ENCODE assay signal across 8 cellular contexts in the genomic region with DNA sequence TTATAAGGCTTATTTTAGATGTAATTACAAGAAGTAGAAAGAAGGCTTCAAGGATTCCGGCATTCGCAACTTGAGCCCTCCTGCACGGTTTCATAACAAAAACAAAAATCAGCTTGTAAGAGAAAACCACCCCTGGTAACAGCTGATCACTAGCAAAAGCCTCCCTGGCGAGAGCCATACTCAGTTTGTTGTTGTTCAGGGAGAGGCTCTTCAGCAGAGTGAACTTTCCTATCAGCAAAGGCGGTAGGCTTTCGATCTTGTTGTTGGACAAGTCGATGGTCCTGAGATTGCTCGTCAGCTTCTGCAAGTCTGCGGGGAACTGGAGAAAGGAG. TPM values are rescaled to one million over a fixed set of nuclear protein-coding genes. Genes with fewer than 3 reads are reported as not detected.
DNase-seq lines count a peak whose midpoint lies in the region; ATAC-seq and TF ChIP-seq lines count a peak whose summit lies in the region.

No MANE protein-coding gene starts in this region.

- H3K9ac ChIP-seq in BLaER1 treated with 17β-estradiol and CSF1 and Interleukin-3, amounts not matched to agents 10 nM and 100 nM: peak overlapping the region; percentile 84 to 94 (median 91)

- peak overlapping the region; percentile 62 to 93 (median 89) for H3K27ac ChIP-seq in BLaER1 treated with 17β-estradiol and CSF1 and Interleukin-3, amounts not matched to agents 10 nM and 100 nM
- peak overlapping the region; percentile 92 to 94 for H3K27ac ChIP-seq in prostate gland

- peak overlapping the region; percentile 93 for H3K27ac Mint-ChIP-seq in activated B cell treated with CpG ODN at 0.5 μM for 24 hours

- peak overlapping the region; percentile 96 for H3K4me3 Mint-ChIP-seq in activated B cell treated with CpG ODN at 0.5 μM for 24 hours

- TF ChIP-seq POLR2A in prostate gland (IDR thresholded peaks at IDR 0.05): no peak

- H3K4me1 ChIP-seq in BLaER1 treated with 17β-estradiol and CSF1 and Interleukin-3, amounts not matched to agents 10 nM and 100 nM: peaks cover 32 to 57% (median 50%) of the 10 kb centered on the region in 10 experiments
- H3K4me1 ChIP-seq in HAP-1 (no peaks in the 10 kb centered on the region; the same call in 1 of the 2 replicates), prostate gland (replicated peaks) (no peaks in the 10 kb centered on the region)

- H3K4me1 Mint-ChIP-seq in activated B cell treated with CpG ODN at 0.5 μM for 24 hours: peaks cover 36% of the 10 kb centered on the region

- peaks cover 41% of the 10 kb centered on the region for H3K36me3 Mint-ChIP-seq in activated B cell treated with CpG ODN at 0.5 μM for 24 hours (ENCODE audit: low read depth)

- no peaks in the 10 kb centered on the region for H3K9me3 Mint-ChIP-seq in activated B cell treated with CpG ODN at 0.5 μM for 24 hours

- intact Hi-C loops in activated B cell treated with CpG ODN at 0.5 μM for 24 hours (cut with micrococcal nuclease): loop anchor here (1.0 to 2.0 kb wide), 4 partner anchors 27 to 373 kb away; a partner anchor contains a TSS
- intact Hi-C loops in prostate gland (cut with DNase I): loop anchor here (2.0 to 5.0 kb wide), 2 partner anchors 53 to 104 kb away; a partner anchor contains a TSS

- H4K20me1 ChIP-seq in BLaER1 treated with 17β-estradiol and CSF1 and Interleukin-3, amounts not matched to agents 10 nM and 100 nM: peaks cover 0 to 30% (median 3%) of the 10 kb centered on the region in 11 experiments; a peak in 8 of 22 replicates

- H3K4me2 ChIP-seq in BLaER1 treated with 17β-estradiol and CSF1 and Interleukin-3, amounts not matched to agents 10 nM and 100 nM: peak overlapping the region; percentile 78 to 92 (median 85)

- no peaks in the 10 kb centered on the region for H3K9me3 ChIP-seq in BLaER1 treated with 17β-estradiol and CSF1 and Interleukin-3, amounts not matched to agents 10 nM and 100 nM (replicated peaks in 1 of 11)
- H3K9me3 ChIP-seq in HAP-1 (0 out of 2 replicates have a peak, but pooled peaks cover 2% of the 10 kb centered on the region), prostate gland (no peaks in the 10 kb centered on the region)

- peak; percentile 12 for ATAC-seq in activated B cell treated with CpG ODN at 0.5 μM for 24 hours (ENCODE audit: low read depth)

- no peaks in the 10 kb centered on the region for H3K27me3 ChIP-seq in BLaER1 treated with 17β-estradiol and CSF1 and Interleukin-3, amounts not matched to agents 10 nM and 100 nM
- H3K27me3 ChIP-seq in HAP-1 (ENCODE audit: low read depth) (no peaks in the 10 kb centered on the region), prostate gland (replicated peaks; ENCODE audit: insufficient read depth) (no peaks in the 10 kb centered on the region)

- no peak for TF ChIP-seq CTCF in activated B cell treated with CpG ODN at 0.5 μM for 24 hours (IDR thresholded peaks at IDR 0.05)
- no peak for TF ChIP-seq CTCF in prostate gland (IDR thresholded peaks at IDR 0.05)

- CTCF ChIA-PET in activated B cell treated with CpG ODN at 0.5 μM for 24 hours (lab: Charles Lee): no interaction called here

- WGBS in prostate gland: under 1% methylated on average over 9 of the region's 9 CpGs

- H3K27me3 Mint-ChIP-seq in activated B cell treated with CpG ODN at 0.5 μM for 24 hours: no peaks in the 10 kb centered on the region

- H3K4me3 ChIP-seq in BLaER1 treated with 17β-estradiol and CSF1 and Interleukin-3, amounts not matched to agents 10 nM and 100 nM: peak overlapping the region; percentile 85 to 96 (median 90)
- H3K4me3 ChIP-seq in HAP-1 (peak overlapping the region; percentile 98), prostate gland (peak overlapping the region; percentile 75 to 77)

- POLR2A ChIA-PET in activated B cell treated with CpG ODN at 0.5 μM for 24 hours (lab: Charles Lee): interaction anchor here (0.6 to 2.7 kb wide), 8 partner anchors 13 to 761 kb away, joined by 3 to 16 read pairs (median 5); a partner anchor contains a TSS

- peaks cover 17 to 64% (median 45%) of the 10 kb centered on the region in 11 experiments for H3K36me3 ChIP-seq in BLaER1 treated with 17β-estradiol and CSF1 and Interleukin-3, amounts not matched to agents 10 nM and 100 nM
- peaks cover 25% of the 10 kb centered on the region for H3K36me3 ChIP-seq in HAP-1 (replicated peaks)
- H3K36me3 ChIP-seq in prostate gland: no peaks in the 10 kb centered on the region

- in situ Hi-C loops in HAP-1 (cut with MboI; ENCODE audit: low sequenced_read_pairs): no loop called here

- no peak for DNase-seq in HAP-1 (ENCODE audit: low spot score in 2 of 2)
- DNase-seq in activated B cell treated with CpG ODN at 0.5 μM for 24 hours: no peak
- peak; percentile 35 for DNase-seq in globus pallidus (ENCODE audit: low spot score)
- no peak for DNase-seq in prostate gland (ENCODE audit: low spot score)
- DNase-seq in iPS-NIHi7 (ENCODE audit: extremely low spot score): no peak
- no peak for DNase-seq in RKO (ENCODE audit: low spot score)
- DNase-seq in activated CD8-positive, alpha-beta memory T cell treated with anti-CD3 and anti-CD28 coated beads for 24 hours: no peak

RNA-seq across cellular contexts. Expression of a gene that starts 0.7 kb away (rescaled TPM):
- total RNA-seq in activated B cell treated with CpG ODN at 0.5 μM for 24 hours: 16.1 and 21.4 TPM in 2 replicates
- 10 to 100 TPM in 1 of 2 donors, 1 to 10 TPM in 1; 9.8 to 21.8 TPM for total RNA-seq in prostate gland

RNA-seq across cellular contexts. Expression of a gene that starts 0.7 kb away (rescaled TPM):
- total RNA-seq in activated B cell treated with CpG ODN at 0.5 μM for 24 hours (18.2 and 20.8 TPM in 2 replicates), prostate gland (10 to 100 TPM; 27.5 to 41.9 TPM)

RNA-seq across cellular contexts. Expression of a gene that starts 27.5 kb away (rescaled TPM):
- total RNA-seq in activated B cell treated with CpG ODN at 0.5 μM for 24 hours (5.5 and 7.1 TPM in 2 replicates), prostate gland (10 to 100 TPM in 1 of 2 donors, 1 to 10 TPM in 1; 2.6 to 45.8 TPM)

RNA-seq across cellular contexts. Expression of a gene that starts 52.5 kb away (rescaled TPM):
- total RNA-seq in activated B cell treated with CpG ODN at 0.5 μM for 24 hours: 111 and 123 TPM in 2 replicates
- total RNA-seq in prostate gland: 10 to 100 TPM; 86.1 to 93.9 TPM

RNA-seq across cellular contexts. Expression of a gene that starts 57.0 kb away (rescaled TPM):
- total RNA-seq in activated B cell treated with CpG ODN at 0.5 μM for 24 hours: 46.6 and 46.9 TPM in 2 replicates
- 10 to 100 TPM; 49.5 to 79.5 TPM for total RNA-seq in prostate gland
